10 cellular contexts compared by ENCODE assay signal in genomic region chr10:133309720-133310398, GRCh38. TPM values are rescaled to one million over a fixed set of nuclear protein-coding genes. Genes with fewer than 3 reads are reported as not detected.
DNase-seq lines count a peak whose midpoint lies in the region; TF ChIP-seq lines count a peak whose summit lies in the region.
"Had no signal": no experiment of that assay in that cellular context is flagged by ENCODE, and none has a peak within 500 bp of the region (broad histone marks: within the 10 kb centered on the region; RNA-seq: fewer than 3 reads in every experiment).

No MANE protein-coding gene starts in this region.

- no peaks in the 10 kb centered on the region for H3K9me3 ChIP-seq in BLaER1

- no peak overlapping the region for H3K27ac ChIP-seq in BLaER1
- H3K27ac ChIP-seq: SK-N-MC had no signal

- H3K27ac Mint-ChIP-seq in IgD-negative memory B cell = peak overlapping the region in 2 of 3 donors; percentile 92 to 95
- peak overlapping the region; percentile 42 for H3K27ac Mint-ChIP-seq in activated naive CD8-positive, alpha-beta T cell treated with anti-CD3 and anti-CD28 coated beads for 36 hours
- peak overlapping the region; percentile 30 for H3K27ac Mint-ChIP-seq in mesothelial cell of epicardium

- H3K27me3 Mint-ChIP-seq in IgD-negative memory B cell = no peaks in the 10 kb centered on the region
- no peaks in the 10 kb centered on the region for H3K27me3 Mint-ChIP-seq in activated naive CD8-positive, alpha-beta T cell treated with anti-CD3 and anti-CD28 coated beads for 36 hours
- no peaks in the 10 kb centered on the region for H3K27me3 Mint-ChIP-seq in mesothelial cell of epicardium (ENCODE audit: low read depth)

- peak overlapping the region; percentile 71 for H3K4me2 ChIP-seq in BLaER1

- H3K4me3 Mint-ChIP-seq in IgD-negative memory B cell = peak overlapping the region in 3 of 4 donors; percentile 86 to 97 (median 86)
- peak overlapping the region; percentile 77 for H3K4me3 Mint-ChIP-seq in activated naive CD8-positive, alpha-beta T cell treated with anti-CD3 and anti-CD28 coated beads for 36 hours
- peak overlapping the region; percentile 71 for H3K4me3 Mint-ChIP-seq in mesothelial cell of epicardium

- 0 out of 2 replicates have a peak overlapping the region, but pooled peaks have one; percentile 100 for H3K4me3 ChIP-seq in BLaER1

- H4K20me1 ChIP-seq in BLaER1 = peaks cover 58% of the 10 kb centered on the region

- H3K4me1 Mint-ChIP-seq in IgD-negative memory B cell (peaks cover 20 to 29% (median 20%) of the 10 kb centered on the region in 3 donors), mesothelial cell of epicardium (peaks cover 12% of the 10 kb centered on the region)
- peaks cover 26% of the 10 kb centered on the region for H3K4me1 Mint-ChIP-seq in activated naive CD8-positive, alpha-beta T cell treated with anti-CD3 and anti-CD28 coated beads for 36 hours

- no peak overlapping the region for H3K9ac ChIP-seq in BLaER1

- no peaks in the 10 kb centered on the region for H3K9me3 Mint-ChIP-seq in IgD-negative memory B cell
- no peaks in the 10 kb centered on the region for H3K9me3 Mint-ChIP-seq in activated naive CD8-positive, alpha-beta T cell treated with anti-CD3 and anti-CD28 coated beads for 36 hours
- H3K9me3 Mint-ChIP-seq in mesothelial cell of epicardium = no peaks in the 10 kb centered on the region

- TF ChIP-seq CTCF in mesothelial cell of epicardium (IDR thresholded peaks at IDR 0.05; ENCODE audit: unreplicated experiment) = no peak

- peaks cover 49% of the 10 kb centered on the region for H3K36me3 ChIP-seq in BLaER1

- H3K36me3 Mint-ChIP-seq in IgD-negative memory B cell (no peaks in the 10 kb centered on the region), mesothelial cell of epicardium (peaks cover 5% of the 10 kb centered on the region)
- H3K36me3 Mint-ChIP-seq in activated naive CD8-positive, alpha-beta T cell treated with anti-CD3 and anti-CD28 coated beads for 36 hours = peaks cover 5% of the 10 kb centered on the region

- no peak for DNase-seq in activated naive CD8-positive, alpha-beta T cell treated with anti-CD3 and anti-CD28 coated beads for 36 hours
- DNase-seq in mesothelial cell of epicardium (ENCODE audit: low spot score in 2 of 2, unreplicated experiment in 2 of 2) = no peak
- no peak for DNase-seq in ureter (ENCODE audit: low spot score)
- no peak for DNase-seq in NCI-H2171 (lab: John Stamatoyannopoulos, UW)
- DNase-seq in NCI-H524 (lab: John Stamatoyannopoulos, UW) = no peak
- DNase-seq in NAMALWA (ENCODE audit: low spot score) = no peak

- peaks cover 57% of the 10 kb centered on the region for H3K4me1 ChIP-seq in BLaER1

- no peaks in the 10 kb centered on the region for H3K27me3 ChIP-seq in BLaER1

RNA-seq across cellular contexts. Expression of gene ZNF511, which starts 1.1 kb away (rescaled TPM):
- polyA plus RNA-seq in IgD-negative memory B cell = 107 TPM
- 10 to 100 TPM; 73.4 to 77.3 TPM for total RNA-seq in activated naive CD8-positive, alpha-beta T cell treated with anti-CD3 and anti-CD28 coated beads for 36 hours
- total RNA-seq in mesothelial cell of epicardium (38.6 to 44.9 TPM (median 39.5 TPM) in 3 replicates), ureter (37.4 TPM)

RNA-seq across cellular contexts. Expression of gene TUBGCP2, which starts 1.2 kb away (rescaled TPM):
- 32.1 TPM for polyA plus RNA-seq in IgD-negative memory B cell
- 10 to 100 TPM; 53.3 to 57.8 TPM for total RNA-seq in activated naive CD8-positive, alpha-beta T cell treated with anti-CD3 and anti-CD28 coated beads for 36 hours
- total RNA-seq in mesothelial cell of epicardium (69.6 to 81.0 TPM (median 70.9 TPM) in 3 replicates), ureter (51.9 TPM)

RNA-seq across cellular contexts. Expression of gene CALY, which starts 26.8 kb away (rescaled TPM):
- not detected for polyA plus RNA-seq in IgD-negative memory B cell
- total RNA-seq in activated naive CD8-positive, alpha-beta T cell treated with anti-CD3 and anti-CD28 coated beads for 36 hours = not detected
- 2.1 to 3.7 TPM (median 2.1 TPM) in 3 replicates for total RNA-seq in mesothelial cell of epicardium
- not detected for total RNA-seq in ureter
- total RNA-seq: renal cortical epithelial cell had no signal

RNA-seq across cellular contexts. Expression of gene ADAM8, which starts 33.2 kb away (rescaled TPM):
- polyA plus RNA-seq in IgD-negative memory B cell = 70.9 TPM
- total RNA-seq in activated naive CD8-positive, alpha-beta T cell treated with anti-CD3 and anti-CD28 coated beads for 36 hours = 10 to 100 TPM; 34.7 to 41.1 TPM
- total RNA-seq in mesothelial cell of epicardium (14.3 to 16.9 TPM (median 16.9 TPM) in 3 replicates), ureter (35.3 TPM)

RNA-seq across cellular contexts. Expression of gene PRAP1, which starts 37.3 kb away (rescaled TPM):
- polyA plus RNA-seq in IgD-negative memory B cell = not detected
- total RNA-seq in activated naive CD8-positive, alpha-beta T cell treated with anti-CD3 and anti-CD28 coated beads for 36 hours = not detected
- total RNA-seq in mesothelial cell of epicardium (0.25 to 0.49 TPM in 2 of 3 replicates, not detected in the other), ureter (not detected)
- total RNA-seq: renal cortical epithelial cell had no signal

Comparison
In these comparisons a context has a peak if more than half of its experiments do, and no peak if none do; other contexts are left out.
1. H3K27ac Mint-ChIP-seq: peak in every context shown above with its lines; median percentile 94 in IgD-negative memory B cell; 42 in activated naive CD8-positive, alpha-beta T cell treated with anti-CD3 and anti-CD28 coated beads for 36 hours; 30 in mesothelial cell of epicardium.